Comparison of ENCODE assay signal across 8 cellular contexts in genomic region chr13:33639640-33640080, GRCh38.
DNase-seq lines count a peak whose midpoint lies in the region; ATAC-seq and TF ChIP-seq lines count a peak whose summit lies in the region.

No MANE protein-coding gene starts in this region.

- H3K27ac Mint-ChIP-seq in H9 = no peak overlapping the region
- H3K27ac Mint-ChIP-seq in neural progenitor cell = no peak overlapping the region

- H3K4me1 Mint-ChIP-seq in H9 (peaks cover 50 to 63% of the 10 kb centered on the region in 2 experiments), neural progenitor cell (peaks cover 29% of the 10 kb centered on the region)

- H3T11ph ChIP-seq in H9 (ENCODE audit: low read length) = peak overlapping the region; percentile 21

- H4K8ac ChIP-seq in H9 (replicated peaks; ENCODE audit: insufficient read length, low read depth, low read length) = no peak overlapping the region
- no peak overlapping the region for H4K8ac ChIP-seq in mesendoderm (ENCODE audit: low read depth, low read length)

- no peak overlapping the region for H4K91ac ChIP-seq in H9 (ENCODE audit: insufficient read length, low read depth, low read length)

- H3K4ac ChIP-seq in H9 (ENCODE audit: low read depth, low read length) = no peak overlapping the region
- H3K4ac ChIP-seq in mesendoderm (ENCODE audit: low read depth, low read length) = peak overlapping the region; percentile 25

- DNase-seq in H9 (no peak), PC-3 (peak; percentile 39), mesendoderm (no peak), NCI-H1092 treated with DMSO at 0.1 percent for 48 hours (lab: John Stamatoyannopoulos, UW) (no peak), neural progenitor cell (ENCODE audit: low spot score) (no peak), osteoblast (ENCODE audit: insufficient read length, low spot score, missing footprints) (no peak)
- DNase-seq in effector memory CD4-positive, alpha-beta T cell = no peak

- H3K4me2 ChIP-seq in H9 (ENCODE audit: insufficient read depth, insufficient read length, low read length) (no peak overlapping the region), PC-3 (ENCODE audit: low read length) (no peak overlapping the region), mesendoderm (ENCODE audit: low read length) (no peak overlapping the region), neural progenitor cell (no peak overlapping the region), osteoblast (ENCODE audit: insufficient read depth, low read length) (no peak overlapping the region)

- H3K9ac ChIP-seq in H9 (ENCODE audit: extremely low read depth, insufficient read length, low read length) (no peak overlapping the region), PC-3 (ENCODE audit: low read length) (no peak overlapping the region), mesendoderm (ENCODE audit: low read length) (no peak overlapping the region), neural progenitor cell (no peak overlapping the region)

- no peak overlapping the region for H2BK20ac ChIP-seq in H9 (ENCODE audit: low read depth, low read length, poor library complexity, severe bottlenecking)

- TF ChIP-seq CTCF in H9 (conservative IDR thresholded peaks at IDR 0.05) = no peak
- TF ChIP-seq CTCF in PC-3 (conservative IDR thresholded peaks at IDR 0.05; ENCODE audit: low read depth, low read length) = no peak
- TF ChIP-seq CTCF in neural progenitor cell (IDR thresholded peaks at IDR 0.05) = no peak
- TF ChIP-seq CTCF in osteoblast (IDR thresholded peaks at IDR 0.05; ENCODE audit: extremely low read depth, low read depth, low read length) = no peak

- H3K27me3 ChIP-seq in H9 (ENCODE audit: insufficient read depth, low read length) (no peaks in the 10 kb centered on the region), PC-3 (ENCODE audit: low read length) (no peaks in the 10 kb centered on the region), mesendoderm (ENCODE audit: insufficient read depth, low read length, poor library complexity) (no peaks in the 10 kb centered on the region), neural progenitor cell (no peaks in the 10 kb centered on the region), osteoblast (ENCODE audit: insufficient read depth, low read length) (no peaks in the 10 kb centered on the region)
- no peaks in the 10 kb centered on the region for H3K27me3 ChIP-seq in effector memory CD4-positive, alpha-beta T cell (replicated peaks; ENCODE audit: control insufficient read depth, insufficient read depth, low read length, poor library complexity, severe bottlenecking)

- no peaks in the 10 kb centered on the region for H3F3A ChIP-seq in PC-3 (ENCODE audit: low read length, unreplicated experiment)
- no peaks in the 10 kb centered on the region for H3F3A ChIP-seq in neural progenitor cell (ENCODE audit: low read depth)

- H4K20me1 ChIP-seq in H9 (ENCODE audit: control insufficient read depth, insufficient read depth, insufficient read length) = no peaks in the 10 kb centered on the region
- H4K20me1 ChIP-seq in PC-3 (ENCODE audit: low read length) = no peaks in the 10 kb centered on the region
- H4K20me1 ChIP-seq in neural progenitor cell (ENCODE audit: low read depth) = no peaks in the 10 kb centered on the region
- no peaks in the 10 kb centered on the region for H4K20me1 ChIP-seq in osteoblast (ENCODE audit: insufficient read depth, low read length)

- H2BK12ac ChIP-seq in H9 (ENCODE audit: insufficient read length, low read depth, low read length) = no peak overlapping the region

- no peak overlapping the region for H3K18ac ChIP-seq in H9 (ENCODE audit: insufficient read length, low read depth, low read length)
- H3K18ac ChIP-seq in mesendoderm (ENCODE audit: low read length) = peak overlapping the region; percentile 88

- H3K56ac ChIP-seq in H9 (ENCODE audit: insufficient read length, low read depth, low read length) (no peak overlapping the region), mesendoderm (ENCODE audit: low read length) (no peak overlapping the region)

- no peaks in the 10 kb centered on the region for H3K79me2 ChIP-seq in H9 (ENCODE audit: insufficient read depth, low read length)
- H3K79me2 ChIP-seq in PC-3 (ENCODE audit: low read length) = no peaks in the 10 kb centered on the region
- H3K79me2 ChIP-seq in mesendoderm (ENCODE audit: control insufficient read depth, insufficient read depth, low read length) = no peaks in the 10 kb centered on the region
- H3K79me2 ChIP-seq in neural progenitor cell (ENCODE audit: low read depth) = no peaks in the 10 kb centered on the region
- H3K79me2 ChIP-seq in osteoblast (ENCODE audit: insufficient read depth, low read length) = no peaks in the 10 kb centered on the region

- intact Hi-C loops in PC-3 (cut with micrococcal nuclease) = no loop called here

- H2AK5ac ChIP-seq in H9 (ENCODE audit: insufficient read length, low read length) (no peak overlapping the region), mesendoderm (ENCODE audit: low read length) (peak overlapping the region; percentile 68)

- no peak overlapping the region for H2BK120ac ChIP-seq in H9 (ENCODE audit: low read depth, low read length, poor library complexity, severe bottlenecking)
- H2BK120ac ChIP-seq in mesendoderm (ENCODE audit: low read depth, low read length) = peak overlapping the region; percentile 75

- H3K36me3 Mint-ChIP-seq in H9 (ENCODE audit: insufficient read depth in 1 of 3, low read depth in 3 of 3) (no peaks in the 10 kb centered on the region), neural progenitor cell (no peaks in the 10 kb centered on the region)

- H4K5ac ChIP-seq in H9 (ENCODE audit: insufficient read length, low read depth, low read length) (no peak overlapping the region), mesendoderm (ENCODE audit: low read length) (no peak overlapping the region)

- no peaks in the 10 kb centered on the region for H3K9me2 ChIP-seq in PC-3 (replicated peaks; ENCODE audit: low read length)

- H3K9me3 ChIP-seq in H9 (ENCODE audit: control insufficient read depth, low read depth, low read length) (no peaks in the 10 kb centered on the region), PC-3 (ENCODE audit: low read length) (no peaks in the 10 kb centered on the region), neural progenitor cell (ENCODE audit: low read depth) (no peaks in the 10 kb centered on the region), osteoblast (ENCODE audit: low read depth, low read length) (no peaks in the 10 kb centered on the region)
- no peaks in the 10 kb centered on the region for H3K9me3 ChIP-seq in effector memory CD4-positive, alpha-beta T cell (ENCODE audit: control insufficient read depth, low read length)

- H2AFZ ChIP-seq in H9 (ENCODE audit: low read length) = no peak overlapping the region
- H2AFZ ChIP-seq in PC-3 (ENCODE audit: low read length) = no peak overlapping the region
- no peak overlapping the region for H2AFZ ChIP-seq in neural progenitor cell (replicated peaks)
- no peak overlapping the region for H2AFZ ChIP-seq in osteoblast (ENCODE audit: low read length)

- H3K4me1 ChIP-seq in H9 (ENCODE audit: insufficient read depth, low read length) (peaks cover 13% of the 10 kb centered on the region), PC-3 (ENCODE audit: insufficient read depth, low read length) (peaks cover 15% of the 10 kb centered on the region), mesendoderm (ENCODE audit: control insufficient read depth, low read depth, low read length) (peaks cover 26% of the 10 kb centered on the region), neural progenitor cell (peaks cover 5% of the 10 kb centered on the region), osteoblast (ENCODE audit: insufficient read depth, low read length) (peaks cover 42% of the 10 kb centered on the region)
- no peaks in the 10 kb centered on the region for H3K4me1 ChIP-seq in effector memory CD4-positive, alpha-beta T cell (ENCODE audit: control insufficient read depth, insufficient read depth, low read length, poor library complexity, severe bottlenecking)

- H3K23ac ChIP-seq in H9 (ENCODE audit: insufficient read length, low read depth, low read length) = no peak overlapping the region
- no peak overlapping the region for H3K23ac ChIP-seq in mesendoderm (ENCODE audit: low read length)

- H3K4me3 Mint-ChIP-seq in H9 = no peak overlapping the region
- H3K4me3 Mint-ChIP-seq in neural progenitor cell = no peak overlapping the region

- POLR2A ChIA-PET in PC-3 (lab: Charles Lee; ENCODE audit: unreplicated experiment) = no interaction called here

- no peaks in the 10 kb centered on the region for H3K79me1 ChIP-seq in H9 (ENCODE audit: insufficient read depth, low read depth, low read length, poor library complexity, severe bottlenecking)
- no peaks in the 10 kb centered on the region for H3K79me1 ChIP-seq in mesendoderm (ENCODE audit: low read length)

- H3K23me2 ChIP-seq in H9 (ENCODE audit: insufficient read length, low read depth, low read length, poor library complexity, severe bottlenecking) = no peaks in the 10 kb centered on the region

- no peaks in the 10 kb centered on the region; the same call in none of the 2 replicates for H3K27me3 Mint-ChIP-seq in H9 (ENCODE audit: low read depth)
- peaks cover 2% of the 10 kb centered on the region for H3K27me3 Mint-ChIP-seq in neural progenitor cell (ENCODE audit: insufficient read depth, low read depth)

- no CpG with 5 or more reads among the region's 4 CpGs for WGBS in H9 (ENCODE audit: extremely low coverage, insufficient read length, low lambda C conversion rate)
- no CpG with 5 or more reads among the region's 4 CpGs for WGBS in mesendoderm (ENCODE audit: extremely low coverage, insufficient coverage, low lambda C conversion rate)

- BruUV-seq in PC-3 (replicated peaks; lab: Mats Ljungman, UMichigan) = no TSS peak

- H3K36me3 ChIP-seq in PC-3 (ENCODE audit: low read depth, low read length) (no peaks in the 10 kb centered on the region), mesendoderm (ENCODE audit: control insufficient read depth, insufficient read depth, low read length) (no peaks in the 10 kb centered on the region), neural progenitor cell (no peaks in the 10 kb centered on the region), osteoblast (ENCODE audit: insufficient read depth, low read length) (no peaks in the 10 kb centered on the region)
- H3K36me3 ChIP-seq in effector memory CD4-positive, alpha-beta T cell (ENCODE audit: control insufficient read depth, insufficient read depth, low read length) = no peaks in the 10 kb centered on the region

- ATAC-seq in GM18517 (IDR thresholded peaks at IDR 0.05; ENCODE audit: unreplicated experiment) = peak; percentile 71
- no peak for ATAC-seq in PC-3

- H2BK15ac ChIP-seq in H9 (ENCODE audit: low read depth, low read length) (no peak overlapping the region), mesendoderm (replicated peaks; ENCODE audit: low read depth) (no peak overlapping the region)

- CTCF ChIA-PET in PC-3 (lab: Charles Lee) = no interaction called here

- no peak overlapping the region for H3K14ac ChIP-seq in H9 (ENCODE audit: insufficient read depth, low read length)

- H3K9me3 Mint-ChIP-seq in H9 (no peaks in the 10 kb centered on the region), neural progenitor cell (no peaks in the 10 kb centered on the region)

- H3K4me3 ChIP-seq in PC-3 (ENCODE audit: low read length) (no peak overlapping the region), mesendoderm (ENCODE audit: low read length) (no peak overlapping the region), neural progenitor cell (no peak overlapping the region), osteoblast (ENCODE audit: insufficient read depth, low read length) (no peak overlapping the region)
- H3K4me3 ChIP-seq in effector memory CD4-positive, alpha-beta T cell (ENCODE audit: insufficient read depth, low read depth, low read length, poor library complexity, severe bottlenecking) = no peak overlapping the region

- H2BK5ac ChIP-seq in H9 (ENCODE audit: insufficient read length, low read length) (no peak overlapping the region), mesendoderm (ENCODE audit: low read length) (no peak overlapping the region)

- H3K27ac ChIP-seq in H9 (ENCODE audit: insufficient read length, low read depth, low read length) (no peak overlapping the region), PC-3 (ENCODE audit: low read length) (no peak overlapping the region), mesendoderm (ENCODE audit: low read depth, low read length) (no peak overlapping the region), neural progenitor cell (no peak overlapping the region), osteoblast (ENCODE audit: low read depth, low read length) (no peak overlapping the region)
- H3K27ac ChIP-seq in effector memory CD4-positive, alpha-beta T cell (ENCODE audit: insufficient read depth, low read length, poor library complexity, severe bottlenecking) = no peak overlapping the region
